1 cellular context compared by ENCODE assay signal in the genomic region with DNA sequence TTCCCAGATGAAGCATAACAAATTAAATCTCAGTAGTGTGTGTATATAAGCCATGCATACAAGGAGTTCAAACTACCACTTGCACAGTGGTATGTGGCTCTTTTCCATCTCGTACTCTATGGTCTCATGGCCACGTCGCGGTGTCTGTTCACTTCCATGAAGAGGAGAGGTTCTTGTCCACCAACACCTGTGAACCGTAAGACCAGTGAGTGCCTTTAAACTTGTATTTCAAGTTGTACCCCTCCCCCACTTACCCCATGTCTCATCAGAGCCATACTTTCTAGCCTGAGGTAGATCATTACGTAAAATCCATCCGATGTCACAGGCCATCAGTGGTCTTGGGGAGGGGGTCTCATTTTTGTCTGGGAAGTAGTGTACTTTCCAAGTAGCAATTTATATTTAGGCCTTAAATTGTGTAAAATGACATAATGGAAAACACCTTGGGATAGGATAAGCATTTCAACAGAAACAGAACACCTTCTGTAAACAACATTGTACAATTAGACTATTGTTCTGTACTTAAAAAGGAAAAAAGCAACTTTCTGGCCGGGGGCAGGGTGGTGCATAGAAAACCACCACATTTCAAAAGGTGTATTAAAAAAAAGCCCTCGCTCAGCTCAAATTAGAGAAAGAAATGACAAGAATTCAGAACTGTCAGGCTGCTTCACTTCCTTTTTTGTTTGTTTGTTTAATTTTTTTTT.
TF ChIP-seq lines count a peak whose summit lies in the region.

No MANE protein-coding gene starts in this region.

TF ChIP-seq in GM12878, 131 proteins besides CTCF, POLR2A, EP300 and RAD21:
- 0 out of 2 replicates have a peak, but pooled peaks have one; percentile 15 for TF ChIP-seq FOXM1 (IDR thresholded peaks at IDR 0.05; ENCODE audit: low read depth, low read length)
- no peak for TF ChIP-seq SRF (IDR thresholded peaks at IDR 0.05; ENCODE audit: low read depth in 2 of 2, low read length in 2 of 2)
- TF ChIP-seq ATF7 (IDR thresholded peaks at IDR 0.05; ENCODE audit: low read depth) = 0 out of 2 replicates have a peak, but pooled peaks have one; percentile 36
- peak; percentile 51; the same call in 1 of the 2 replicates for TF ChIP-seq RELB (IDR thresholded peaks at IDR 0.05; ENCODE audit: low read depth)
- no peak for TF ChIP-seq SIX5 (IDR thresholded peaks at IDR 0.05; ENCODE audit: low read depth, low read length, severe bottlenecking)
